Comparison of ENCODE assay signal across 14 cellular contexts in the genomic region with DNA sequence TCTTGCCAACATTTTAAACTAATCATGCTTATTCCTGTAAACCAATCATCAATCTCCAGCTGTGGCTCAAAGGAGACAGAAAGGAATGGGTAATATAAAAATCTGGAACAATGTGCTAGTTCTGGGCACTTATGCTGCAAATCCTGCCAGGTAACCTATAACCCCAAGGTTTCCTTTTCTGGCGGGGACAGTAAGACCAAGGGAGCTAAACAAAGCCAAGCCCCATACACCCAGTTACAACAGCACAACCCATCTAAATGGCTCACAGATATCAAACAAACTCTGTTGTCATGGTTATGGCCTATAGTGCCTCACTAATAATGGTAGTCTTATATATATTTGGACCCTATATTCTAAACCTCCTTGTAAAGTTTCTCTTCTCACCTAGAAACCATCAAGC. TPM values are rescaled to one million over a fixed set of nuclear protein-coding genes. Genes with fewer than 3 reads are reported as not detected.
DNase-seq lines count a peak whose midpoint lies in the region; ATAC-seq and TF ChIP-seq lines count a peak whose summit lies in the region.
"Had no signal": no experiment of that assay in that cellular context is flagged by ENCODE, and none has a peak within 500 bp of the region (broad histone marks: within the 10 kb centered on the region; RNA-seq: fewer than 3 reads in every experiment).

No MANE protein-coding gene starts in this region.

- no peaks in the 10 kb centered on the region for H3F3A ChIP-seq in smooth muscle cell (ENCODE audit: low read depth)

- H3K4me3 ChIP-seq in HUES48 (ENCODE audit: low read depth, low read length) = no peak overlapping the region
- no peak overlapping the region for H3K4me3 ChIP-seq in smooth muscle cell

- 41% methylated on average over 1 of the region's 1 CpG for WGBS in smooth muscle cell (ENCODE audit: low lambda C conversion rate)

- H3K9me3 Mint-ChIP-seq in activated naive CD8-positive, alpha-beta T cell treated with anti-CD3 and anti-CD28 coated beads for 36 hours = peaks cover 28% of the 10 kb centered on the region

- peak overlapping the region; percentile 29 for H2AFZ ChIP-seq in smooth muscle cell (ENCODE audit: low read depth)

- H3K4me1 ChIP-seq in HUES48 (ENCODE audit: control insufficient read depth, insufficient read depth, low read length) (peaks cover 9% of the 10 kb centered on the region; the same call in 1 of the 2 replicates), smooth muscle cell (ENCODE audit: low read depth) (peaks cover 12% of the 10 kb centered on the region)
- H3K4me1 ChIP-seq: BE2C had no signal

- H3K27ac Mint-ChIP-seq in activated naive CD8-positive, alpha-beta T cell treated with anti-CD3 and anti-CD28 coated beads for 36 hours = peak overlapping the region; percentile 85

- peak overlapping the region; percentile 33 for H3K4me3 Mint-ChIP-seq in activated naive CD8-positive, alpha-beta T cell treated with anti-CD3 and anti-CD28 coated beads for 36 hours

- peaks cover 12% of the 10 kb centered on the region for H3K36me3 Mint-ChIP-seq in activated naive CD8-positive, alpha-beta T cell treated with anti-CD3 and anti-CD28 coated beads for 36 hours

- no peaks in the 10 kb centered on the region for H3K27me3 ChIP-seq in HUES48 (ENCODE audit: control insufficient read depth, insufficient read depth, low read length)
- H3K27me3 ChIP-seq in smooth muscle cell (ENCODE audit: low read depth) = no peaks in the 10 kb centered on the region
- H3K27me3 ChIP-seq: BE2C had no signal

- H3K27me3 Mint-ChIP-seq in activated naive CD8-positive, alpha-beta T cell treated with anti-CD3 and anti-CD28 coated beads for 36 hours = no peaks in the 10 kb centered on the region

- H3K9me3 ChIP-seq in HUES48 (ENCODE audit: control insufficient read depth, insufficient read depth, low read length) (peaks cover 18% of the 10 kb centered on the region), smooth muscle cell (replicated peaks; ENCODE audit: low read depth) (peaks cover 8% of the 10 kb centered on the region)
- H3K9me3 ChIP-seq: BE2C had no signal

- ATAC-seq in left lobe of liver (peak; percentile 40), HG02798 (IDR thresholded peaks at IDR 0.05; ENCODE audit: poor library complexity, unreplicated experiment) (no peak), HG03175 (IDR thresholded peaks at IDR 0.05; ENCODE audit: unreplicated experiment) (no peak)

- H3K79me2 ChIP-seq in smooth muscle cell (ENCODE audit: low read depth) = no peaks in the 10 kb centered on the region

- H3K4me1 Mint-ChIP-seq in activated naive CD8-positive, alpha-beta T cell treated with anti-CD3 and anti-CD28 coated beads for 36 hours = peaks cover 18% of the 10 kb centered on the region

- no peaks in the 10 kb centered on the region for H3K36me3 ChIP-seq in HUES48 (ENCODE audit: control insufficient read depth, insufficient read depth, low read length)
- H3K36me3 ChIP-seq in smooth muscle cell (ENCODE audit: low read depth) = no peaks in the 10 kb centered on the region
- H3K36me3 ChIP-seq: BE2C had no signal

- H3K9ac ChIP-seq in HUES48 (ENCODE audit: low read depth, low read length) (no peak overlapping the region), smooth muscle cell (ENCODE audit: low read depth) (no peak overlapping the region)

- no peaks in the 10 kb centered on the region for H4K20me1 ChIP-seq in smooth muscle cell (ENCODE audit: low read depth)

- DNase-seq in activated naive CD8-positive, alpha-beta T cell treated with anti-CD3 and anti-CD28 coated beads for 36 hours = no peak
- no peak for DNase-seq in left lobe of liver (ENCODE audit: low spot score)
- DNase-seq in smooth muscle cell (lab: John Stamatoyannopoulos, UW; ENCODE audit: unreplicated experiment) = no peak
- DNase-seq in EL = no peak
- DNase-seq: BE2C, Kasumi-1, MV-4-11, NCI-H1436, NCI-H2081, NCI-H524, SHP77 had no signal

- H3K4me2 ChIP-seq in smooth muscle cell = no peak overlapping the region

- no peak for TF ChIP-seq CTCF in smooth muscle cell (IDR thresholded peaks at IDR 0.05; ENCODE audit: borderline replicate concordance, insufficient read depth, poor library complexity, severe bottlenecking)

- peak overlapping the region; percentile 72 for H3K27ac ChIP-seq in HUES48 (ENCODE audit: low read depth, low read length)
- H3K27ac ChIP-seq in smooth muscle cell (ENCODE audit: low read depth) = no peak overlapping the region

RNA-seq across cellular contexts. Expression of a gene that starts 36.9 kb away (rescaled TPM):
- total RNA-seq in activated naive CD8-positive, alpha-beta T cell treated with anti-CD3 and anti-CD28 coated beads for 36 hours = 10 to 100 TPM; 10.6 to 12.6 TPM
- total RNA-seq in left lobe of liver (27.2 TPM), smooth muscle cell (19.4 and 37.7 TPM in 2 replicates)
- polyA plus RNA-seq in smooth muscle cell = 30.3 and 34.6 TPM in 2 replicates
